14 cellular contexts compared by ENCODE assay signal in the genomic region with DNA sequence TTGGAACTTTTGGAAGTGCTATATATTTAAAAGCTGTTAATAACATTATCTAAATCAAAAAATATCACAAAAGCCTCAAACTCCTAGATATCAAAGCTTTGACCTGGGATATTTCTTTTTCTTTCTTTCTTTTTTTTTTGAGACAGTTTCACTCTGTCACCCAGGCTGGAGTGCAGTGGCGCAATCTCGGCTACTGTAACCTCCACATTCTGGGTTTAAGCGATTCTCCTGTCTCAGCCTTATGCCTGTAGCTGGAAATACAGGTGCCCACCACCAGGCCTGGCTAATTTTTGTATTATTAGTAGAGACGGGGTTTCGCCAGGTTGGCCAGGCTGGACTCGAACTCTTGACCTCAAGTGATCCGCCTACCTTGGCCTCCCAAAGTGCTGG. TPM values are rescaled to one million over a fixed set of nuclear protein-coding genes. Genes with fewer than 3 reads are reported as not detected.
DNase-seq lines count a peak whose midpoint lies in the region; ATAC-seq, FAIRE-seq and TF ChIP-seq lines count a peak whose summit lies in the region.
"Had no signal": no experiment of that assay in that cellular context is flagged by ENCODE, and none has a peak within 500 bp of the region (broad histone marks: within the 10 kb centered on the region; RNA-seq: fewer than 3 reads in every experiment).

No MANE protein-coding gene starts in this region.

- FAIRE-seq in H54 (lab: Jason Lieb, UNC), result no peak

- H4K20me1 ChIP-seq in OCI-LY1 (ENCODE audit: insufficient read depth, low read length) (no peaks in the 10 kb centered on the region), osteoblast (ENCODE audit: insufficient read depth, low read length) (peaks cover 7% of the 10 kb centered on the region)

- TF ChIP-seq CTCF in CD14-positive monocyte (IDR thresholded peaks at IDR 0.05) (no peak), OCI-LY1 (IDR thresholded peaks at IDR 0.05; ENCODE audit: low read length) (no peak), osteoblast (IDR thresholded peaks at IDR 0.05; ENCODE audit: extremely low read depth, low read depth, low read length) (no peak)

- H3K4me1 Mint-ChIP-seq in CD14-positive monocyte, result peaks cover 84% of the 10 kb centered on the region
- H3K4me1 Mint-ChIP-seq in dendritic cell treated with granulocyte-macrophage colony-stimulating factor and Interleukin-4, amounts not matched to agents 40 ng/mL and 50 ng/mL, for 4 days (ENCODE audit: low read depth), result peaks cover 95% of the 10 kb centered on the region

- peaks cover 51% of the 10 kb centered on the region for H3K79me2 ChIP-seq in OCI-LY1 (ENCODE audit: insufficient read depth, low read length)
- peaks cover 86% of the 10 kb centered on the region for H3K79me2 ChIP-seq in osteoblast (ENCODE audit: insufficient read depth, low read length)

- H2AFZ ChIP-seq in OCI-LY1 (ENCODE audit: low read length) (no peak overlapping the region), osteoblast (ENCODE audit: low read length) (no peak overlapping the region)

- peaks cover 0 to 1% (median 0%) of the 10 kb centered on the region in 3 donors for H3K27me3 Mint-ChIP-seq in CD14-positive monocyte (ENCODE audit: low read depth in 3 of 3)
- no peaks in the 10 kb centered on the region for H3K27me3 Mint-ChIP-seq in dendritic cell treated with granulocyte-macrophage colony-stimulating factor and Interleukin-4, amounts not matched to agents 40 ng/mL and 50 ng/mL, for 4 days

- intact Hi-C loops in CD14-positive monocyte (cut with micrococcal nuclease), result no loop called here
- intact Hi-C loops in dendritic cell treated with granulocyte-macrophage colony-stimulating factor and Interleukin-4, amounts not matched to agents 40 ng/mL and 50 ng/mL, for 4 days (cut with micrococcal nuclease), result no loop called here

- H3K27ac Mint-ChIP-seq in CD14-positive monocyte, result peak overlapping the region; percentile 96 to 99 (median 98)
- H3K27ac Mint-ChIP-seq in dendritic cell treated with granulocyte-macrophage colony-stimulating factor and Interleukin-4, amounts not matched to agents 40 ng/mL and 50 ng/mL, for 4 days, result peak overlapping the region; percentile 88

- peaks cover 81% of the 10 kb centered on the region for H3K4me1 ChIP-seq in OCI-LY1 (ENCODE audit: insufficient read depth, low read length, severe bottlenecking)
- H3K4me1 ChIP-seq in osteoblast (ENCODE audit: insufficient read depth, low read length), result peaks cover 37% of the 10 kb centered on the region

- peaks cover 0 to 6% (median 2%) of the 10 kb centered on the region in 7 donors for H3K9me3 Mint-ChIP-seq in CD14-positive monocyte
- H3K9me3 Mint-ChIP-seq in dendritic cell treated with granulocyte-macrophage colony-stimulating factor and Interleukin-4, amounts not matched to agents 40 ng/mL and 50 ng/mL, for 4 days, result no peaks in the 10 kb centered on the region

- ATAC-seq in GM21619 (IDR thresholded peaks at IDR 0.05; ENCODE audit: unreplicated experiment), result no peak

- peaks cover 30 to 47% of the 10 kb centered on the region in 2 donors for H3K36me3 Mint-ChIP-seq in CD14-positive monocyte
- peaks cover 71% of the 10 kb centered on the region for H3K36me3 Mint-ChIP-seq in dendritic cell treated with granulocyte-macrophage colony-stimulating factor and Interleukin-4, amounts not matched to agents 40 ng/mL and 50 ng/mL, for 4 days (ENCODE audit: low read depth)

- H3K9me2 ChIP-seq in OCI-LY1 (ENCODE audit: low read depth, low read length), result no peaks in the 10 kb centered on the region

- TF ChIP-seq POLR2A in H54 (IDR thresholded peaks at IDR 0.05; ENCODE audit: low read depth, low read length), result no peak

- H3F3A ChIP-seq in OCI-LY1 (ENCODE audit: insufficient read depth, low read length), result no peaks in the 10 kb centered on the region

- H3K27ac ChIP-seq in OCI-LY1 (ENCODE audit: low read depth, low read length, poor library complexity, severe bottlenecking) (peak overlapping the region; percentile 98), osteoblast (ENCODE audit: low read depth, low read length) (peak overlapping the region; percentile 73)

- no peaks in the 10 kb centered on the region for H3K36me3 ChIP-seq in OCI-LY1 (ENCODE audit: insufficient read depth, low read length)
- no peaks in the 10 kb centered on the region for H3K36me3 ChIP-seq in osteoblast (ENCODE audit: insufficient read depth, low read length)
- H3K36me3 ChIP-seq: cardiac muscle cell had no signal

- no peak overlapping the region for H3K4me3 Mint-ChIP-seq in CD14-positive monocyte
- H3K4me3 Mint-ChIP-seq in dendritic cell treated with granulocyte-macrophage colony-stimulating factor and Interleukin-4, amounts not matched to agents 40 ng/mL and 50 ng/mL, for 4 days, result no peak overlapping the region

- no peaks in the 10 kb centered on the region for H3K27me3 ChIP-seq in OCI-LY1 (ENCODE audit: insufficient read depth, low read length)
- H3K27me3 ChIP-seq in osteoblast (ENCODE audit: insufficient read depth, low read length), result no peaks in the 10 kb centered on the region
- H3K27me3 ChIP-seq: cardiac muscle cell had no signal

- DNase-seq in CD14-positive monocyte (ENCODE audit: low spot score), result no peak
- DNase-seq in osteoblast (ENCODE audit: insufficient read length, low spot score, missing footprints), result no peak
- DNase-seq in H54 (ENCODE audit: insufficient read length, low spot score), result no peak
- no peak for DNase-seq in dedifferentiated amniotic fluid mesenchymal stem cell (ENCODE audit: extremely low spot score)
- DNase-seq in NOMO-1 treated with dmso at 0.1 percent for 144 hours (lab: John Stamatoyannopoulos, UW; ENCODE audit: unreplicated experiment), result no peak
- DNase-seq: COR-L47, NCI-H1105 treated with DMSO at 0.1 percent for 48 hours, NCI-H526 treated with DMSO at 0.1 percent for 48 hours had no signal

- peak overlapping the region; percentile 60; the same call in 1 of the 2 replicates for H3K9ac ChIP-seq in OCI-LY1 (ENCODE audit: low read length)

- H3K4me3 ChIP-seq in OCI-LY1 (ENCODE audit: low read depth, low read length, poor library complexity, severe bottlenecking) (no peak overlapping the region), osteoblast (ENCODE audit: insufficient read depth, low read length) (no peak overlapping the region)
- H3K4me3 ChIP-seq: cardiac muscle cell, lung, smooth muscle cell had no signal

- H3K9me3 ChIP-seq in OCI-LY1 (ENCODE audit: low read length) (no peaks in the 10 kb centered on the region), osteoblast (ENCODE audit: low read depth, low read length) (no peaks in the 10 kb centered on the region)

- H3K4me2 ChIP-seq in OCI-LY1 (ENCODE audit: low read length) (peak overlapping the region; percentile 45; the same call in 1 of the 2 replicates), osteoblast (ENCODE audit: insufficient read depth, low read length) (peak overlapping the region; percentile 68)

RNA-seq across cellular contexts. Expression of gene RAPGEF1, which starts 31.3 kb away (rescaled TPM):
- polyA plus RNA-seq in CD14-positive monocyte, result 1 to 10 TPM; 1.7 to 3.0 TPM
- 34.7 and 42.1 TPM in 2 replicates for total RNA-seq in osteoblast
